Comparison of ENCODE assay signal across 1 cellular context in the genomic region with DNA sequence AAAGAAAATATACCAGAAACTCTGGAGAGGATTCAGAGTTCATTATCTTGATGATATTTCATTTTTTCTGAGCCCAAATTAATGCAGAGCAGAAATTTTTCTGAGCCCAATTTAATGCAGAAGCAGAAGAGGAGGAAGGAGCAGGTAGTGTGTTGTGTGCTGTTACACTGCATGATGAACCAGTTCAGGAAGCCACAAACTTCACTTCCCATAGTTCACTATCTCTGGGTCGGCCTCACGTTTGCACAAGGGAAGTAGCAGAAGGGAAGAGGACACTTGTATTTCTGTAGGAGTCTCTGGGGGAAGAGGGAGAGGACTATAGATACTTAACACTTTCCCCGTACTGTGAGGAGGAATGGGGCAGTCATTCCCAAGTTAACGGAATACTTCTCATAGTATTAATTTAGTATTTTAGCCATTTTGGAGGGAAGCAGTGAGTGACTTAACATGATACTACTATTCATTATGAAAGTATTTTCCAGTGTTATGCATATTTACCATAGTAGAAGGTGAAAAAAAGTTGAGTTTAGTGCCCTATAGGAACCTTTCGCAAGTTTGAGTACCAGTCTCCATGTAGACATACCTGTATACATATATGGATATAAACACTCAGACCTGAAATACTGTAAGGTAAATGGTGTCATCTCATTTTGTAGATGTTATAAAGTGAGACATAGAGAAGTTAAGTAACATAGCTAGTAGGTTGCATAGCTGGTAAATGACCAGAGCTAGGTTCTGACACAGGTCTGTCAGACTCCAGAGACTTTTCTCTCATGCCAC.
TF ChIP-seq lines count a peak whose summit lies in the region.

No MANE protein-coding gene starts in this region.

TF ChIP-seq in HepG2, 621 proteins besides CTCF, POLR2A, EP300 and RAD21:
- TF ChIP-seq ZNF33A (CRISPR knock-in tag; IDR thresholded peaks at IDR 0.05; ENCODE audit: borderline replicate concordance) (no peak), KAT8 (CRISPR knock-in tag; IDR thresholded peaks at IDR 0.05) (no peak), ZFP36L1 (CRISPR knock-in tag; IDR thresholded peaks at IDR 0.05) (no peak), FOXP1 (IDR thresholded peaks at IDR 0.05) (no peak), FOXP1 (CRISPR knock-in tag; IDR thresholded peaks at IDR 0.05) (no peak), REL (CRISPR knock-in tag; conservative IDR thresholded peaks at IDR 0.05) (no peak), BCL6 (CRISPR knock-in tag; IDR thresholded peaks at IDR 0.05) (no peak), ZBTB7B (CRISPR knock-in tag; IDR thresholded peaks at IDR 0.05) (no peak), ZNF879 (CRISPR knock-in tag; IDR thresholded peaks at IDR 0.05) (no peak), PTBP1 (IDR thresholded peaks at IDR 0.05; ENCODE audit: low read depth, low read length, poor library complexity, severe bottlenecking) (no peak), CENPX (CRISPR knock-in tag; IDR thresholded peaks at IDR 0.05) (no peak), RXRA (CRISPR knock-in tag; IDR thresholded peaks at IDR 0.05) (no peak)
- TF ChIP-seq, protein P1, sequence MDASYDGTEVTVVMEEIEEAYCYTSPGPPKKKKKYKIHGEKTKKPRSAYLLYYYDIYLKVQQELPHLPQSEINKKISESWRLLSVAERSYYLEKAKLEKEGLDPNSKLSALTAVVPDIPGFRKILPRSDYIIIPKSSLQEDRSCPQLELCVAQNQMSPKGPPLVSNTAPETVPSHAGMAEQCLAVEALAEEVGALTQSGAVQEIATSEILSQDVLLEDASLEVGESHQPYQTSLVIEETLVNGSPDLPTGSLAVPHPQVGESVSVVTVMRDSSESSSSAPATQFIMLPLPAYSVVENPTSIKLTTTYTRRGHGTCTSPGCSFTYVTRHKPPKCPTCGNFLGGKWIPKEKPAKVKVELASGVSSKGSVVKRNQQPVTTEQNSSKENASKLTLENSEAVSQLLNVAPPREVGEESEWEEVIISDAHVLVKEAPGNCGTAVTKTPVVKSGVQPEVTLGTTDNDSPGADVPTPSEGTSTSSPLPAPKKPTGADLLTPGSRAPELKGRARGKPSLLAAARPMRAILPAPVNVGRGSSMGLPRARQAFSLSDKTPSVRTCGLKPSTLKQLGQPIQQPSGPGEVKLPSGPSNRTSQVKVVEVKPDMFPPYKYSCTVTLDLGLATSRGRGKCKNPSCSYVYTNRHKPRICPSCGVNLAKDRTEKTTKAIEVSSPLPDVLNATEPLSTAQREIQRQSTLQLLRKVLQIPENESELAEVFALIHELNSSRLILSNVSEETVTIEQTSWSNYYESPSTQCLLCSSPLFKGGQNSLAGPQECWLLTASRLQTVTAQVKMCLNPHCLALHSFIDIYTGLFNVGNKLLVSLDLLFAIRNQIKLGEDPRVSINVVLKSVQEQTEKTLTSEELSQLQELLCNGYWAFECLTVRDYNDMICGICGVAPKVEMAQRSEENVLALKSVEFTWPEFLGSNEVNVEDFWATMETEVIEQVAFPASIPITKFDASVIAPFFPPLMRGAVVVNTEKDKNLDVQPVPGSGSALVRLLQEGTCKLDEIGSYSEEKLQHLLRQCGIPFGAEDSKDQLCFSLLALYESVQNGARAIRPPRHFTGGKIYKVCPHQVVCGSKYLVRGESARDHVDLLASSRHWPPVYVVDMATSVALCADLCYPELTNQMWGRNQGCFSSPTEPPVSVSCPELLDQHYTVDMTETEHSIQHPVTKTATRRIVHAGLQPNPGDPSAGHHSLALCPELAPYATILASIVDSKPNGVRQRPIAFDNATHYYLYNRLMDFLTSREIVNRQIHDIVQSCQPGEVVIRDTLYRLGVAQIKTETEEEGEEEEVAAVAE (CRISPR knock-in tag; IDR thresholded peaks at IDR 0.05; ENCODE audit: borderline replicate concordance), result no peak
- TF ChIP-seq, protein P2, sequence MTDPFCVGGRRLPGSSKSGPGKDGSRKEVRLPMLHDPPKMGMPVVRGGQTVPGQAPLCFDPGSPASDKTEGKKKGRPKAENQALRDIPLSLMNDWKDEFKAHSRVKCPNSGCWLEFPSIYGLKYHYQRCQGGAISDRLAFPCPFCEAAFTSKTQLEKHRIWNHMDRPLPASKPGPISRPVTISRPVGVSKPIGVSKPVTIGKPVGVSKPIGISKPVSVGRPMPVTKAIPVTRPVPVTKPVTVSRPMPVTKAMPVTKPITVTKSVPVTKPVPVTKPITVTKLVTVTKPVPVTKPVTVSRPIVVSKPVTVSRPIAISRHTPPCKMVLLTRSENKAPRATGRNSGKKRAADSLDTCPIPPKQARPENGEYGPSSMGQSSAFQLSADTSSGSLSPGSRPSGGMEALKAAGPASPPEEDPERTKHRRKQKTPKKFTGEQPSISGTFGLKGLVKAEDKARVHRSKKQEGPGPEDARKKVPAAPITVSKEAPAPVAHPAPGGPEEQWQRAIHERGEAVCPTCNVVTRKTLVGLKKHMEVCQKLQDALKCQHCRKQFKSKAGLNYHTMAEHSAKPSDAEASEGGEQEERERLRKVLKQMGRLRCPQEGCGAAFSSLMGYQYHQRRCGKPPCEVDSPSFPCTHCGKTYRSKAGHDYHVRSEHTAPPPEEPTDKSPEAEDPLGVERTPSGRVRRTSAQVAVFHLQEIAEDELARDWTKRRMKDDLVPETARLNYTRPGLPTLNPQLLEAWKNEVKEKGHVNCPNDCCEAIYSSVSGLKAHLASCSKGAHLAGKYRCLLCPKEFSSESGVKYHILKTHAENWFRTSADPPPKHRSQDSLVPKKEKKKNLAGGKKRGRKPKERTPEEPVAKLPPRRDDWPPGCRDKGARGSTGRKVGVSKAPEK (CRISPR knock-in tag; IDR thresholded peaks at IDR 0.05; ENCODE audit: borderline replicate concordance), result no peak
TF ChIP-seq in HepG2: peak in this region for 0.
